In genomic region chr4:10117424-10118354, GRCh38 we compare ENCODE assay signal across 8 cellular contexts. TPM values are rescaled to one million over a fixed set of nuclear protein-coding genes. Genes with fewer than 3 reads are reported as not detected.
DNase-seq lines count a peak whose midpoint lies in the region; ATAC-seq, FAIRE-seq and TF ChIP-seq lines count a peak whose summit lies in the region.

No MANE protein-coding gene starts in this region.

- peak overlapping the region; percentile 71 for H3K18ac ChIP-seq in H1 (ENCODE audit: extremely low read depth, low read length)

- peak overlapping the region; percentile 93 for H3K27ac Mint-ChIP-seq in Calu3 (ENCODE audit: unreplicated experiment)
- peak overlapping the region; percentile 96 to 100 (median 99) for H3K27ac Mint-ChIP-seq in naive thymus-derived CD8-positive, alpha-beta T cell

- peak overlapping the region; percentile 82 for H3K4me3 Mint-ChIP-seq in Calu3 (ENCODE audit: low read depth, unreplicated experiment)
- H3K4me3 Mint-ChIP-seq in naive thymus-derived CD8-positive, alpha-beta T cell: peak overlapping the region; percentile 89 to 98 (median 93)

- H2BK15ac ChIP-seq in H1 (ENCODE audit: low read length): no peak overlapping the region; the same call in 1 of the 2 replicates

- H3K4me1 Mint-ChIP-seq in Calu3 (ENCODE audit: low read depth, unreplicated experiment): peaks cover 20% of the 10 kb centered on the region
- H3K4me1 Mint-ChIP-seq in naive thymus-derived CD8-positive, alpha-beta T cell: peaks cover 52 to 83% (median 66%) of the 10 kb centered on the region in 4 donors

- H3K23ac ChIP-seq in H1 (ENCODE audit: insufficient read length): no peak overlapping the region

- POLR2A ChIA-PET in H1 (lab: Charles Lee; ENCODE audit: partially characterized antibody): interaction anchor here (0.8 to 6.9 kb wide), 38 partner anchors 9 to 459 kb away, joined by 3 to 140 read pairs (median 5); partner anchors contain the start of gene ZNF518B
- POLR2A ChIA-PET in naive thymus-derived CD8-positive, alpha-beta T cell (lab: Charles Lee): interaction anchor here (0.7 to 20.5 kb wide), 29 partner anchors 8 to 1353 kb away, joined by 3 to 349 read pairs (median 5); partner anchors contain the start of gene ZNF518B

- peak overlapping the region; percentile 32 for H4K5ac ChIP-seq in H1 (ENCODE audit: insufficient read length, low read depth, low read length)

- CTCF ChIA-PET in Calu3 (lab: Charles Lee): no interaction called here
- CTCF ChIA-PET in H1 (lab: Charles Lee; ENCODE audit: partially characterized antibody): interaction anchor here (0.6 to 3.8 kb wide), 7 partner anchors 16 to 1832 kb away, joined by 3 to 22 read pairs (median 3); no protein-coding TSS in a partner anchor

- H3K36me3 Mint-ChIP-seq in Calu3 (ENCODE audit: insufficient read depth, unreplicated experiment): peaks cover 48% of the 10 kb centered on the region
- peaks cover 8 to 33% (median 14%) of the 10 kb centered on the region in 3 donors for H3K36me3 Mint-ChIP-seq in naive thymus-derived CD8-positive, alpha-beta T cell

- no peak overlapping the region for H2AFZ ChIP-seq in H1 (ENCODE audit: low read length)

- peak overlapping the region; percentile 40 for H3K4ac ChIP-seq in H1 (replicated peaks; ENCODE audit: insufficient read length, low read depth, low read length)

- no peak for FAIRE-seq in H1 (lab: Jason Lieb, UNC)

- H3K4me3 ChIP-seq in H1 (ENCODE audit: extremely low read depth in 1 of 4, insufficient read depth in 2 of 4, low read depth in 3 of 4, low read length in 4 of 4): peak overlapping the region; percentile 74 to 99 (median 83)

- no peak; a peak in 1 of 3 replicates for TF ChIP-seq POLR2A in H1 (IDR thresholded peaks at IDR 0.05; ENCODE audit: control extremely low read depth in 1 of 2, low read depth in 2 of 2, low read length in 2 of 2)

- peak overlapping the region; percentile 5; the same call in 1 of the 2 replicates for H2AK5ac ChIP-seq in H1 (ENCODE audit: low read depth, low read length)

- no peak overlapping the region for H3K14ac ChIP-seq in H1 (ENCODE audit: insufficient read length)

- peaks cover 11 to 31% (median 26%) of the 10 kb centered on the region in 4 experiments for H3K36me3 ChIP-seq in H1 (ENCODE audit: control insufficient read depth in 2 of 4, insufficient read depth in 4 of 4, low read length in 3 of 4)

- H3K79me2 ChIP-seq in H1 (ENCODE audit: control insufficient read depth in 1 of 2, insufficient read depth in 2 of 2, low read length in 2 of 2): peaks cover 9 to 34% of the 10 kb centered on the region in 2 experiments

- TF ChIP-seq CTCF in Calu3 (IDR thresholded peaks at IDR 0.05; ENCODE audit: unreplicated experiment) (no peak), H1 (IDR thresholded peaks at IDR 0.05; ENCODE audit: control extremely low read depth in 1 of 3, insufficient read depth in 1 of 3, low read depth in 1 of 3, low read length in 3 of 3) (no peak)

- intact Hi-C loops in Calu3 (cut with micrococcal nuclease; ENCODE audit: unreplicated experiment) (no loop called here), posterior vena cava (cut with DNase I) (no loop called here)

- TF ChIP-seq RAD21 in H1 (IDR thresholded peaks at IDR 0.05 in 1 of 2, conservative IDR thresholded peaks at IDR 0.05 in 1 of 2; ENCODE audit: low read depth in 2 of 2, low read length in 2 of 2): no peak

- BruUV-seq in Calu3 (replicated peaks; lab: Mats Ljungman, UMichigan): no TSS peak

- no peaks in the 10 kb centered on the region for H3K27me3 ChIP-seq in H1 (replicated peaks in 1 of 4; ENCODE audit: control insufficient read depth in 3 of 4, extremely low read depth in 1 of 4, insufficient read depth in 3 of 4, low read length in 3 of 4)

- peaks cover 10 to 13% of the 10 kb centered on the region in 2 experiments for H4K20me1 ChIP-seq in H1 (replicated peaks in 1 of 2; ENCODE audit: control insufficient read depth in 1 of 2, insufficient read depth in 2 of 2, low read length in 2 of 2)

- peak overlapping the region; percentile 88 for H2BK5ac ChIP-seq in H1 (ENCODE audit: low read depth, low read length)

- H3K23me2 ChIP-seq in H1 (ENCODE audit: low read depth, low read length): peaks cover 6% of the 10 kb centered on the region; the same call in 1 of the 2 replicates

- H3K56ac ChIP-seq in H1 (replicated peaks; ENCODE audit: insufficient read length, low read depth, low read length): no peak overlapping the region

- TF ChIP-seq EP300 in H1 (IDR thresholded peaks at IDR 0.05; ENCODE audit: borderline replicate concordance in 1 of 2, low read depth in 2 of 2, low read length in 2 of 2): no peak

- ATAC-seq in HG02885 (IDR thresholded peaks at IDR 0.05; ENCODE audit: poor library complexity, unreplicated experiment) (peak; percentile 22), GM19023 (IDR thresholded peaks at IDR 0.05; ENCODE audit: unreplicated experiment) (no peak), HG02759 (IDR thresholded peaks at IDR 0.05; ENCODE audit: unreplicated experiment) (no peak)
- peak in 1 of 2 donors; percentile 3 for ATAC-seq in naive thymus-derived CD8-positive, alpha-beta T cell

- H3K9ac ChIP-seq in H1 (replicated peaks in 1 of 4; ENCODE audit: extremely low read depth in 1 of 4, low read depth in 3 of 4, low read length in 3 of 4): peak overlapping the region; percentile 73 to 96 (median 93)

- H4K8ac ChIP-seq in H1 (ENCODE audit: extremely low read depth, insufficient read depth, low read length): peak overlapping the region; percentile 16; the same call in 1 of the 2 replicates

- peaks cover 11 to 25% (median 15%) of the 10 kb centered on the region in 4 experiments for H3K4me1 ChIP-seq in H1 (replicated peaks in 1 of 4; ENCODE audit: control insufficient read depth in 3 of 4, insufficient read depth in 4 of 4, low read length in 3 of 4)

- no peak overlapping the region for H2BK20ac ChIP-seq in H1 (ENCODE audit: low read length)

- H3K27me3 Mint-ChIP-seq in Calu3 (ENCODE audit: unreplicated experiment): no peaks in the 10 kb centered on the region
- H3K27me3 Mint-ChIP-seq in naive thymus-derived CD8-positive, alpha-beta T cell: no peaks in the 10 kb centered on the region

- H4K91ac ChIP-seq in H1 (replicated peaks; ENCODE audit: insufficient read length, low read length): no peak overlapping the region

- no peaks in the 10 kb centered on the region for H3K9me3 Mint-ChIP-seq in Calu3 (ENCODE audit: low read depth, unreplicated experiment)
- H3K9me3 Mint-ChIP-seq in naive thymus-derived CD8-positive, alpha-beta T cell: no peaks in the 10 kb centered on the region

- H3K4me2 ChIP-seq in H1 (ENCODE audit: insufficient read depth in 1 of 2, low read depth in 2 of 2, low read length in 2 of 2): peak overlapping the region; percentile 86 to 98

- peak overlapping the region; percentile 96 for H3K27ac ChIP-seq in H1 (ENCODE audit: low read depth, low read length)

- 29% methylated on average over 20 of the region's 22 CpGs; no CpG with 5 or more reads in 1 of the 2 experiments for WGBS in H1 (ENCODE audit: extremely low coverage in 1 of 2, insufficient coverage in 1 of 2, insufficient read length in 1 of 2, insufficient replicate concordance in 2 of 2, low coverage in 1 of 2, low lambda C conversion rate in 2 of 2, missing lambda C conversion rate in 1 of 2), 2 experiments

- DNase-seq in Calu3 (no peak), UCSD-AML1 (lab: John Stamatoyannopoulos, UW; ENCODE audit: unreplicated experiment) (peak; percentile 65), H1 (ENCODE audit: low read depth in 1 of 2, low spot score in 2 of 2) (peak in 1 of 2 experiments; percentile 52), posterior vena cava (ENCODE audit: low spot score) (no peak)
- DNase-seq in naive thymus-derived CD8-positive, alpha-beta T cell: peak in 7 of 10 donors; percentile 47 to 78 (median 53)

- no peaks in the 10 kb centered on the region for H3K9me3 ChIP-seq in H1 (ENCODE audit: insufficient read depth in 2 of 2, low read depth in 1 of 2, low read length in 1 of 2)

- peaks cover 8% of the 10 kb centered on the region for H3K79me1 ChIP-seq in H1 (ENCODE audit: low read depth, low read length)

- H2BK12ac ChIP-seq in H1 (ENCODE audit: low read depth, low read length): peak overlapping the region; percentile 96; the same call in 1 of the 2 replicates

- H2BK120ac ChIP-seq in H1 (replicated peaks; ENCODE audit: low read depth, low read length): no peak overlapping the region

TF ChIP-seq in H1, 55 proteins besides CTCF, POLR2A, EP300 and RAD21:
- TF ChIP-seq CBX5 (IDR thresholded peaks at IDR 0.05; ENCODE audit: low read depth, low read length) (no peak), POU5F1 (IDR thresholded peaks at IDR 0.05; ENCODE audit: low read depth, low read length) (no peak), JUN (IDR thresholded peaks at IDR 0.05; ENCODE audit: low read depth, low read length) (no peak), KDM1A (IDR thresholded peaks at IDR 0.05; ENCODE audit: borderline replicate concordance, low read length) (no peak), E2F6 (IDR thresholded peaks at IDR 0.05) (no peak), CHD2 (IDR thresholded peaks at IDR 0.05; ENCODE audit: low read length) (no peak), TEAD4 (IDR thresholded peaks at IDR 0.05; ENCODE audit: low read depth, low read length) (no peak), SAP30 (IDR thresholded peaks at IDR 0.05; ENCODE audit: insufficient read depth, insufficient replicate concordance, low read length) (no peak), FOSL1 (IDR thresholded peaks at IDR 0.05; ENCODE audit: insufficient read depth, low read depth, low read length) (no peak)

RNA-seq across cellular contexts. Expression of gene WDR1, which starts 1.1 kb away (rescaled TPM):
- total RNA-seq in Calu3 (2022) (188 and 199 TPM in 2 replicates), posterior vena cava (100 to 1,000 TPM; 575 to 698 TPM)
- 315 and 339 TPM in 2 replicates for total RNA-seq in H1 (2021; fragmentation: NEBNext Ultra II Directional; extraction: Animal tissue kit (Norgen Biotek cat#: 25700))
- polyA plus RNA-seq in H1 (2011; rRNA removed): 377 and 432 TPM in 2 replicates
- polyA plus RNA-seq in H1 (2011; cell fraction: cytosol; rRNA removed): 375 TPM
- 381 TPM for polyA plus RNA-seq in H1 (2011; cell fraction: nucleus; rRNA removed)
- 213 to 348 TPM (median 304 TPM) in 4 replicates for polyA plus RNA-seq in H1 (2012, experiment 1 of 2)
- polyA plus RNA-seq in H1 (2012, experiment 2 of 2): 195 TPM
- polyA plus RNA-seq in H1 (2013, experiment 1 of 2): 135 TPM
- polyA plus RNA-seq in H1 (2013, experiment 2 of 2): 138 TPM
- 264 and 269 TPM in 2 replicates for polyA minus RNA-seq in H1 (2011; rRNA and poly(A)+ RNA removed)
- polyA minus RNA-seq in H1 (2011; cell fraction: cytosol; rRNA and poly(A)+ RNA removed): 174 TPM
- polyA minus RNA-seq in H1 (2011; cell fraction: nucleus; rRNA and poly(A)+ RNA removed): 135 TPM
- total RNA-seq in naive thymus-derived CD8-positive, alpha-beta T cell: 100 to 1,000 TPM; 295 to 300 TPM
- 100 to 1,000 TPM; 304 to 378 (median 322) TPM for polyA plus RNA-seq in naive thymus-derived CD8-positive, alpha-beta T cell

Comparison
In these comparisons a context has a peak if more than half of its experiments do, and no peak if none do; other contexts are left out.
1. DNase-seq: peak in UCSD-AML1 (single experiment) and naive thymus-derived CD8-positive, alpha-beta T cell (7 of 10); none in Calu3 (single experiment) and posterior vena cava (single experiment).